Comparison of ENCODE assay signal across 9 cellular contexts in the genomic region with DNA sequence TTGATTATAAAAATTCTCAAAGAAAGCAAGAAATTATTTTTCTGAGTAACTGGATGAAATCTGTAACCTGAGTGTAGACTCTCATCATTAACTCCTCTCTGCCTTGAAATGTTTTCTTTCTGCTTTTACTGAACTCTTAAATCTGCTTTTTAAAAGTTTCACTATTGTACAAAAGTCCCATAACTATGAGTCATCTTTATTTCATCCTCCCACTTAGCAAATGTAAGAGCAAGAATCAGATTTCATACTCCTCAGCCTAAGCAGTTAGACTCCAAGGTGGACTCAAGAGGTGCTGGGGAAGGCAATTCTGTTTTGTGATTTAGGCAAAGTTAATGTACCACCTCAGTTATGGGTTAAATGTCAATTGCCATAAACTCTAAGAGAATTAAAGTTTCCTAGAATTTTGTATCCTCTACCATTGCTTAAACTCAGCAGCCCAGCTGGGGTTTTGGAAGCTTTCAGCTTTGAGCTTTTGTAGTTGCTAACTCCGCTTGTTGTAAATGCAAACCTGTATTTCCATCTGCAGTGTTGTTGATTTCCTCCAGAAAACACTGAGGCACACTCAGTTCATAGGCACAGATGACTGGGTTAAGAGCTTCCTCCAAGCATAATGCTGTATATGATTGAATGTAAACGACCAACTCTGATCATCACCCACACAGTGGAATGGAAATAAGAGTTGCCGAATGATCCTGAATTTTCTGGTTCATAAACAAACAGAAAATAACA.
A peak's percentile ranks its signal among the peaks of the same experiment; 100 is the strongest.
DNase-seq lines count a peak whose midpoint lies in the region; ATAC-seq and TF ChIP-seq lines count a peak whose summit lies in the region.
"Had no signal": no experiment of that assay in that cellular context is flagged by ENCODE, and none has a peak within 500 bp of the region (broad histone marks: within the 10 kb centered on the region; RNA-seq: fewer than 3 reads in every experiment).

No MANE protein-coding gene starts in this region.

- ATAC-seq in activated CD4-positive, alpha-beta T cell treated with anti-CD3 and anti-CD28 coated beads for 36 hours, result peak; percentile 94
- ATAC-seq in HG02759 (IDR thresholded peaks at IDR 0.05; ENCODE audit: unreplicated experiment), result peak; percentile 71

- no peaks in the 10 kb centered on the region for H3K27me3 Mint-ChIP-seq in activated CD4-positive, alpha-beta T cell treated with anti-CD3 and anti-CD28 coated beads for 36 hours
- no peaks in the 10 kb centered on the region for H3K27me3 Mint-ChIP-seq in activated T-helper 1 cell treated with anti-CD3 and anti-CD28 coated beads, Interleukin-12 subunit alpha, Interleukin-12 subunit beta, Interleukin-2, Interleukin-4 antibody, amounts not matched to agents 30 ng/mL and 10 ng/mL and 1 ng/mL, durations not matched to agents 14 hours and 24 hours and 36 hours (ENCODE audit: insufficient read depth)
- H3K27me3 Mint-ChIP-seq in endothelial cell (ENCODE audit: unreplicated experiment), result no peaks in the 10 kb centered on the region

- H3K36me3 ChIP-seq in spleen, result no peaks in the 10 kb centered on the region

- TF ChIP-seq POLR2A in spleen (IDR thresholded peaks at IDR 0.05), result no peak

- peaks cover 19% of the 10 kb centered on the region for H3K36me3 Mint-ChIP-seq in activated CD4-positive, alpha-beta T cell treated with anti-CD3 and anti-CD28 coated beads for 36 hours (ENCODE audit: low read depth)
- peaks cover 9% of the 10 kb centered on the region for H3K36me3 Mint-ChIP-seq in activated T-helper 1 cell treated with anti-CD3 and anti-CD28 coated beads, Interleukin-12 subunit alpha, Interleukin-12 subunit beta, Interleukin-2, Interleukin-4 antibody, amounts not matched to agents 30 ng/mL and 10 ng/mL and 1 ng/mL, durations not matched to agents 14 hours and 24 hours and 36 hours (ENCODE audit: low read depth)
- H3K36me3 Mint-ChIP-seq in endothelial cell (ENCODE audit: low read depth, unreplicated experiment), result no peaks in the 10 kb centered on the region

- no peak overlapping the region for H3K4me3 ChIP-seq in spleen

- POLR2A ChIA-PET in activated CD4-positive, alpha-beta T cell treated with anti-CD3 and anti-CD28 coated beads for 36 hours (lab: Charles Lee), result no interaction called here

- no peaks in the 10 kb centered on the region for H3K9me3 Mint-ChIP-seq in activated CD4-positive, alpha-beta T cell treated with anti-CD3 and anti-CD28 coated beads for 36 hours (ENCODE audit: low read depth)
- H3K9me3 Mint-ChIP-seq in activated T-helper 1 cell treated with anti-CD3 and anti-CD28 coated beads, Interleukin-12 subunit alpha, Interleukin-12 subunit beta, Interleukin-2, Interleukin-4 antibody, amounts not matched to agents 30 ng/mL and 10 ng/mL and 1 ng/mL, durations not matched to agents 14 hours and 24 hours and 36 hours, result no peaks in the 10 kb centered on the region
- H3K9me3 Mint-ChIP-seq in endothelial cell (ENCODE audit: unreplicated experiment), result no peaks in the 10 kb centered on the region

- CTCF ChIA-PET in activated CD4-positive, alpha-beta T cell treated with anti-CD3 and anti-CD28 coated beads for 36 hours (lab: Charles Lee), result interaction anchor here (0.7 kb wide), 1 partner anchor 22 kb away, joined by 3 read pairs; no protein-coding TSS in a partner anchor

- H3K27me3 ChIP-seq in spleen (replicated peaks in 1 of 7), result no peaks in the 10 kb centered on the region

- TF ChIP-seq CTCF in endothelial cell (IDR thresholded peaks at IDR 0.05; ENCODE audit: unreplicated experiment) (no peak), spleen (IDR thresholded peaks at IDR 0.05 in 8 of 11, conservative IDR thresholded peaks at IDR 0.05 in 3 of 11) (no peak)

- H3K27ac ChIP-seq in spleen, result peak overlapping the region in 2 of 8 donors; percentile 0 to 11

- H3K4me3 Mint-ChIP-seq in activated CD4-positive, alpha-beta T cell treated with anti-CD3 and anti-CD28 coated beads for 36 hours, result no peak overlapping the region
- H3K4me3 Mint-ChIP-seq in activated T-helper 1 cell treated with anti-CD3 and anti-CD28 coated beads, Interleukin-12 subunit alpha, Interleukin-12 subunit beta, Interleukin-2, Interleukin-4 antibody, amounts not matched to agents 30 ng/mL and 10 ng/mL and 1 ng/mL, durations not matched to agents 14 hours and 24 hours and 36 hours, result no peak overlapping the region
- no peak overlapping the region for H3K4me3 Mint-ChIP-seq in endothelial cell (ENCODE audit: unreplicated experiment)

- no peak for DNase-seq in activated CD4-positive, alpha-beta T cell treated with anti-CD3 and anti-CD28 coated beads for 36 hours
- no peak for DNase-seq in activated CD4-positive, alpha-beta T cell treated with anti-CD3 and anti-CD28 coated beads for 4 hours
- DNase-seq in activated T-helper 1 cell treated with anti-CD3 and anti-CD28 coated beads, Interleukin-12 subunit alpha, Interleukin-12 subunit beta, Interleukin-2, Interleukin-4 antibody, amounts not matched to agents 30 ng/mL and 10 ng/mL and 1 ng/mL, durations not matched to agents 14 hours and 24 hours and 36 hours (ENCODE audit: low spot score), result no peak
- DNase-seq in smooth muscle cell of the brain vasculature (ENCODE audit: low read depth, low spot score) (peak; percentile 10), endothelial cell (ENCODE audit: low spot score) (no peak), middle frontal gyrus (ENCODE audit: extremely low spot score, low spot score) (no peak), spleen (no peak)
- DNase-seq: DND-41 had no signal

- H3K4me1 Mint-ChIP-seq in activated CD4-positive, alpha-beta T cell treated with anti-CD3 and anti-CD28 coated beads for 36 hours, result peaks cover 55% of the 10 kb centered on the region
- H3K4me1 Mint-ChIP-seq in activated T-helper 1 cell treated with anti-CD3 and anti-CD28 coated beads, Interleukin-12 subunit alpha, Interleukin-12 subunit beta, Interleukin-2, Interleukin-4 antibody, amounts not matched to agents 30 ng/mL and 10 ng/mL and 1 ng/mL, durations not matched to agents 14 hours and 24 hours and 36 hours (ENCODE audit: low read depth), result peaks cover 23% of the 10 kb centered on the region
- no peaks in the 10 kb centered on the region for H3K4me1 Mint-ChIP-seq in endothelial cell (ENCODE audit: unreplicated experiment)

- no peak overlapping the region for H3K27ac Mint-ChIP-seq in activated CD4-positive, alpha-beta T cell treated with anti-CD3 and anti-CD28 coated beads for 36 hours
- peak overlapping the region; percentile 67 for H3K27ac Mint-ChIP-seq in activated T-helper 1 cell treated with anti-CD3 and anti-CD28 coated beads, Interleukin-12 subunit alpha, Interleukin-12 subunit beta, Interleukin-2, Interleukin-4 antibody, amounts not matched to agents 30 ng/mL and 10 ng/mL and 1 ng/mL, durations not matched to agents 14 hours and 24 hours and 36 hours
- H3K27ac Mint-ChIP-seq in endothelial cell (ENCODE audit: unreplicated experiment), result no peak overlapping the region

- no peaks in the 10 kb centered on the region for H3K9me3 ChIP-seq in spleen

- WGBS in spleen, 5 donors, result 75 to 89% (median 82%) methylated on average over 3 of the region's 3 CpGs

- intact Hi-C loops in activated CD4-positive, alpha-beta T cell treated with anti-CD3 and anti-CD28 coated beads for 36 hours (cut with DNase I, micrococcal nuclease), result loop anchor here in 1 of 2 experiments (1.0 kb wide), 1 partner anchor 70 kb away; no protein-coding TSS in a partner anchor
- intact Hi-C loops in activated T-helper 1 cell treated with anti-CD3 and anti-CD28 coated beads, Interleukin-12 subunit alpha, Interleukin-12 subunit beta, Interleukin-2, Interleukin-4 antibody, amounts not matched to agents 30 ng/mL and 10 ng/mL and 1 ng/mL, durations not matched to agents 14 hours and 24 hours and 36 hours (cut with micrococcal nuclease), result loop anchor here (1.0 kb wide), 1 partner anchor 70 kb away; no protein-coding TSS in a partner anchor
- intact Hi-C loops in spleen (cut with DNase I; ENCODE audit: low total_unique reads), result no loop called here

- H3K4me1 ChIP-seq in spleen, result peaks cover 0 to 33% (median 9%) of the 10 kb centered on the region in 6 donors
